Comparison of ENCODE assay signal across 8 cellular contexts in the genomic region with DNA sequence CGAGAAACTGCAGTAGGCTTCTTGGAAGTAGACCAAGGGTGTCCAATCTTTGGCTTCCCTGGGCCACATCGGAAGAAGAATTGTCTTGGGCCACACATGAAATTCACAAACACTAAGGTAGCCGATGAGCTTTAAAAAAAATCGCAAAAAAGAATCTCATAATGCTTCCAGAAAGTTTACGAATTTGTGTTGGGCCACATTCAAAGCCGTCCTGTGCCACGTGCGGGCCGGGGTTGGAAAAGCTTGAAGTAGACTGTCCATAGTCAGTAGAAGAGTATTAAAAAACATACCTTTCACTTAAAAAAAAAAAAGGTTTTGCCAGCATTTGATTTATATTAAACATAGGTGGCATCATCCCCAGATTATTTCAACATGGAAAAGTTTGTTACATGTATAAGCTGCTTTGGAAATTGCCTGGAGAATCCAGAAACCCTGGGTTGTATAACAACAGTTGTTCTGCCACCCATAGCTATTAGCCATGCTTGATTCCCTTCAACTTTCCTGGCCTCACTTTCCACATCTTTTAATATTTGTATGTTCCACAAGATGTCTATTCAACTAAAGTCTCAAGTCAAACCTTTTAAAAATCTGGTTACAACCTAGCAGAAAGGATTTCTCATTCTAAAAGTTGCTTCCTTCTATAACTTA. TPM values are rescaled to one million over a fixed set of nuclear protein-coding genes. Genes with fewer than 3 reads are reported as not detected.
DNase-seq lines count a peak whose midpoint lies in the region; TF ChIP-seq lines count a peak whose summit lies in the region.

No MANE protein-coding gene starts in this region.

- peaks cover 48% of the 10 kb centered on the region for H3K36me3 Mint-ChIP-seq in nephron (ENCODE audit: low read depth)

- DNase-seq in LNCaP clone FGC (ENCODE audit: low read depth) (no peak), dorsolateral prefrontal cortex (no peak), NCI-H1092 (lab: John Stamatoyannopoulos, UW) (no peak), NCI-H2107 (lab: John Stamatoyannopoulos, UW) (no peak), anterior cingulate cortex (lab: John Stamatoyannopoulos, UW) (no peak), NCI-H2107 treated with DMSO at 0.1 percent for 48 hours (lab: John Stamatoyannopoulos, UW; ENCODE audit: unreplicated experiment) (no peak)

- H3K4me3 Mint-ChIP-seq in nephron = peak overlapping the region; percentile 98 to 100 (median 98)

- peak overlapping the region; percentile 90 for H3K27ac ChIP-seq in BLaER1
- H3K27ac ChIP-seq in dorsolateral prefrontal cortex = peak overlapping the region in 58 of 59 donors; percentile 90 to 99 (median 96)

- H3K4me3 ChIP-seq in BLaER1 (peak overlapping the region; percentile 77), LNCaP clone FGC (ENCODE audit: low read depth, low read length) (peak overlapping the region; percentile 63), dorsolateral prefrontal cortex (peak overlapping the region; percentile 57 to 94 (median 82))

- H3K4me1 Mint-ChIP-seq in nephron = peaks cover 17% of the 10 kb centered on the region

- no peaks in the 10 kb centered on the region for H3K27me3 ChIP-seq in BLaER1
- no peaks in the 10 kb centered on the region for H3K27me3 ChIP-seq in dorsolateral prefrontal cortex

- H3K9me3 Mint-ChIP-seq in nephron = peaks cover 14% of the 10 kb centered on the region

- peak overlapping the region; percentile 99 to 100 (median 100) for H3K27ac Mint-ChIP-seq in nephron

- H3K36me3 ChIP-seq in BLaER1 = no peaks in the 10 kb centered on the region

- no peaks in the 10 kb centered on the region for H4K20me1 ChIP-seq in BLaER1

- H3K9ac ChIP-seq in BLaER1 = peak overlapping the region; percentile 86

- intact Hi-C loops in dorsolateral prefrontal cortex (cut with DNase I) = loop anchor here (2.0 to 5.0 kb wide), 6 partner anchors 15 to 204 kb away; partner anchors contain the start of genes EEF1AKMT1 (in 2 of the 2), CRYL1 (in 1 of the 2) and IL17D (in 1 of the 2)

- peaks cover 15% of the 10 kb centered on the region for H3K9me3 ChIP-seq in BLaER1

- TF ChIP-seq CTCF in LNCaP clone FGC (IDR thresholded peaks at IDR 0.05; ENCODE audit: control insufficient read depth, extremely low read depth, insufficient read depth) (no peak), dorsolateral prefrontal cortex (IDR thresholded peaks at IDR 0.05 in 54 of 56, conservative IDR thresholded peaks at IDR 0.05 in 2 of 56; ENCODE audit: low read depth in 1 of 56, partially characterized antibody in 56 of 56) (no peak), nephron (IDR thresholded peaks at IDR 0.05; ENCODE audit: unreplicated experiment in 3 of 3) (no peak)

- peak overlapping the region; percentile 85 for H3K4me2 ChIP-seq in BLaER1

- peaks cover 16% of the 10 kb centered on the region for H3K4me1 ChIP-seq in BLaER1

- peaks cover 4% of the 10 kb centered on the region for H3K27me3 Mint-ChIP-seq in nephron (ENCODE audit: low read depth)

RNA-seq across cellular contexts. Expression of gene IFT88, which starts 1.0 kb away (rescaled TPM):
- total RNA-seq in dorsolateral prefrontal cortex = 10 to 100 TPM; 12.3 to 33.2 (median 21.1) TPM

RNA-seq across cellular contexts. Expression of gene CRYL1, which starts 42.3 kb away (rescaled TPM):
- 100 to 1,000 TPM in 6 of 120 experiments, 10 to 100 TPM in 114; 41.1 to 127 (median 74.6) TPM for total RNA-seq in dorsolateral prefrontal cortex
